In the genomic region with DNA sequence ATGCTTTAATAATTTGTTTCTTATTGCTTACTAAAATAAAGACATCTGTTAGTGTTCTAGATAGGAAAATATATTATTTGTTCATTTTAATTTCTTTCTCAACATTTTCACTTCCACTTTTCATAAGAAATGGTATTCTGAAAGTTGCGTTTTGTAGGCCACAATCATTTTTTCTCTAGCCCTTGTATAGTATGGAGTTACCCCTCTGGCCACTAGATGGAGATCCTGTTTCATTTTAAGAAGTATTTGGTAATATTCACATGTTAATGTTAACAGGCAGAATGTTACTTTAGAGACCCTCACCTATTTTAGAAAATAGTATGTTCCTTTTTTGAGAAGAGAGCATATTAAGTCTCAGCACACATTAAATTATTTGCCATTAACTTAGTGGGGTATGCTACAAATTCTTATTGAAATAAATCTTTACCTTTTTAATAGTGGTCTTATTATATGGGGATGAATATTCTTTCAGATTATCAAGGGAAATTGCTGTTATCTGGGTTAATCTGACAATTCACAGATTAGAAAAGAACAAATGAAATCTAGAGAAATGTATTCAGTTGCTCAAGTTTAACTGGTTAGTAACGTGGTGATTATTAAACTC, we compare ENCODE assay signal across 8 cellular contexts.
DNase-seq lines count a peak whose midpoint lies in the region; ATAC-seq, FAIRE-seq and TF ChIP-seq lines count a peak whose summit lies in the region.

No MANE protein-coding gene starts in this region.

- H3K27ac ChIP-seq in GM23338 (ENCODE audit: low read depth), result no peak overlapping the region

- no peaks in the 10 kb centered on the region for H3K79me2 ChIP-seq in GM23338 (replicated peaks; ENCODE audit: insufficient read depth)

- H3K27me3 ChIP-seq in GM23338 (ENCODE audit: insufficient read depth), result no peaks in the 10 kb centered on the region

- H3K9me3 Mint-ChIP-seq in activated CD4-positive, alpha-beta T cell treated with anti-CD3 and anti-CD28 coated beads, Interleukin-2, amount 10 ng/mL, durations not matched to agents 24 days and 14 days, result no peaks in the 10 kb centered on the region
- H3K9me3 Mint-ChIP-seq in GM23338, result no peaks in the 10 kb centered on the region

- no peak overlapping the region for H3K4me2 ChIP-seq in GM23338

- intact Hi-C loops in activated CD4-positive, alpha-beta T cell treated with anti-CD3 and anti-CD28 coated beads, Interleukin-2, amount 10 ng/mL, durations not matched to agents 24 days and 14 days (cut with micrococcal nuclease), result loop anchor here (2.0 to 10.0 kb wide), 2 partner anchors 75 to 821 kb away; partner anchors contain the start of gene TTC27
- intact Hi-C loops in sciatic nerve (cut with DNase I), result no loop called here

- ATAC-seq in GM23338, result peak; percentile 68
- peak; percentile 79 for ATAC-seq in sciatic nerve

- no peaks in the 10 kb centered on the region for H3K27me3 Mint-ChIP-seq in activated CD4-positive, alpha-beta T cell treated with anti-CD3 and anti-CD28 coated beads, Interleukin-2, amount 10 ng/mL, durations not matched to agents 24 days and 14 days
- no peaks in the 10 kb centered on the region for H3K27me3 Mint-ChIP-seq in GM23338 (ENCODE audit: insufficient read depth, low read depth, poor library complexity)

- H3K4me3 Mint-ChIP-seq in activated CD4-positive, alpha-beta T cell treated with anti-CD3 and anti-CD28 coated beads, Interleukin-2, amount 10 ng/mL, durations not matched to agents 24 days and 14 days, result no peak overlapping the region
- no peak overlapping the region for H3K4me3 Mint-ChIP-seq in GM23338

- H3K4me3 ChIP-seq in GM23338, result no peak overlapping the region
- H3K4me3 ChIP-seq in LNCaP clone FGC (ENCODE audit: low read depth, low read length), result no peak overlapping the region

- no peaks in the 10 kb centered on the region for H3K9me2 ChIP-seq in GM23338 (ENCODE audit: insufficient read depth)

- FAIRE-seq in TTC549 (lab: Jason Lieb, UNC), result peak; percentile 96

- H3K36me3 ChIP-seq in GM23338 (ENCODE audit: insufficient read depth), result no peaks in the 10 kb centered on the region

- no peak overlapping the region for H3K27ac Mint-ChIP-seq in activated CD4-positive, alpha-beta T cell treated with anti-CD3 and anti-CD28 coated beads, Interleukin-2, amount 10 ng/mL, durations not matched to agents 24 days and 14 days
- H3K27ac Mint-ChIP-seq in GM23338, result no peak overlapping the region

- H4K20me1 ChIP-seq in GM23338 (replicated peaks; ENCODE audit: insufficient read depth), result no peaks in the 10 kb centered on the region

- DNase-seq in activated CD4-positive, alpha-beta T cell treated with anti-CD3 and anti-CD28 coated beads, Interleukin-2, amount 10 ng/mL, durations not matched to agents 24 days and 14 days, result peak; percentile 66
- no peak for DNase-seq in activated CD4-positive, alpha-beta T cell treated with anti-CD3 and anti-CD28 coated beads for 1 hour
- peak; percentile 58 for DNase-seq in GM23338 (ENCODE audit: low spot score)
- DNase-seq in LNCaP clone FGC (ENCODE audit: low read depth), result no peak
- DNase-seq in germinal center (ENCODE audit: low spot score), result peak; percentile 58
- DNase-seq in sciatic nerve (ENCODE audit: low spot score), result no peak
- DNase-seq in retina, result no peak

- H2AFZ ChIP-seq in GM23338, result no peak overlapping the region

- peaks cover 10% of the 10 kb centered on the region for H3K36me3 Mint-ChIP-seq in activated CD4-positive, alpha-beta T cell treated with anti-CD3 and anti-CD28 coated beads, Interleukin-2, amount 10 ng/mL, durations not matched to agents 24 days and 14 days (ENCODE audit: low read depth)
- no peaks in the 10 kb centered on the region for H3K36me3 Mint-ChIP-seq in GM23338 (ENCODE audit: low read depth)

- no peaks in the 10 kb centered on the region for H3K4me1 Mint-ChIP-seq in activated CD4-positive, alpha-beta T cell treated with anti-CD3 and anti-CD28 coated beads, Interleukin-2, amount 10 ng/mL, durations not matched to agents 24 days and 14 days
- H3K4me1 Mint-ChIP-seq in GM23338, result no peaks in the 10 kb centered on the region

- TF ChIP-seq CTCF in GM23338 (conservative IDR thresholded peaks at IDR 0.05; ENCODE audit: low read depth in 2 of 2), result peak; percentile 57 to 92
- TF ChIP-seq CTCF in LNCaP clone FGC (IDR thresholded peaks at IDR 0.05; ENCODE audit: control insufficient read depth, extremely low read depth, insufficient read depth), result peak; percentile 66

- H3K4me1 ChIP-seq in GM23338 (ENCODE audit: insufficient read depth), result no peaks in the 10 kb centered on the region

- H3F3A ChIP-seq in GM23338 (replicated peaks; ENCODE audit: low read depth), result no peaks in the 10 kb centered on the region

TF ChIP-seq in GM23338, 12 proteins besides CTCF, POLR2A, EP300 and RAD21:
- no peak for TF ChIP-seq POLR2AphosphoS5 (IDR thresholded peaks at IDR 0.05; ENCODE audit: low read depth)
- TF ChIP-seq EZH2 (IDR thresholded peaks at IDR 0.05; ENCODE audit: low read depth, unreplicated experiment), result no peak
- TF ChIP-seq REST (IDR thresholded peaks at IDR 0.05; ENCODE audit: unreplicated experiment), result no peak
- no peak for TF ChIP-seq EZH2phosphoT487 (IDR thresholded peaks at IDR 0.05; ENCODE audit: unreplicated experiment)
- TF ChIP-seq, protein P1, sequence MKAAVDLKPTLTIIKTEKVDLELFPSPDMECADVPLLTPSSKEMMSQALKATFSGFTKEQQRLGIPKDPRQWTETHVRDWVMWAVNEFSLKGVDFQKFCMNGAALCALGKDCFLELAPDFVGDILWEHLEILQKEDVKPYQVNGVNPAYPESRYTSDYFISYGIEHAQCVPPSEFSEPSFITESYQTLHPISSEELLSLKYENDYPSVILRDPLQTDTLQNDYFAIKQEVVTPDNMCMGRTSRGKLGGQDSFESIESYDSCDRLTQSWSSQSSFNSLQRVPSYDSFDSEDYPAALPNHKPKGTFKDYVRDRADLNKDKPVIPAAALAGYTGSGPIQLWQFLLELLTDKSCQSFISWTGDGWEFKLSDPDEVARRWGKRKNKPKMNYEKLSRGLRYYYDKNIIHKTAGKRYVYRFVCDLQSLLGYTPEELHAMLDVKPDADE (IDR thresholded peaks at IDR 0.05), result no peak
- TF ChIP-seq NANOG (IDR thresholded peaks at IDR 0.05; ENCODE audit: borderline replicate concordance), result no peak

Comparison
In these comparisons a context has a peak if more than half of its experiments do, and no peak if none do; other contexts are left out.
1. DNase-seq: peak in activated CD4-positive, alpha-beta T cell treated with anti-CD3 and anti-CD28 coated beads, Interleukin-2, amount 10 ng/mL, durations not matched to agents 24 days and 14 days (single experiment), GM23338 (single experiment) and germinal center (single experiment); none in activated CD4-positive, alpha-beta T cell treated with anti-CD3 and anti-CD28 coated beads for 1 hour (single experiment), LNCaP clone FGC (single experiment), sciatic nerve (single experiment) and retina (single experiment).